In genomic region chr17:6536566-6537065, GRCh38 we compare ENCODE assay signal across 23 cellular contexts. TPM values are rescaled to one million over a fixed set of nuclear protein-coding genes. Genes with fewer than 3 reads are reported as not detected.
A peak's percentile ranks its signal among the peaks of the same experiment; 100 is the strongest.
DNase-seq lines count a peak whose midpoint lies in the region; FAIRE-seq and TF ChIP-seq lines count a peak whose summit lies in the region.
"Had no signal": no experiment of that assay in that cellular context is flagged by ENCODE, and none has a peak within 500 bp of the region (broad histone marks: within the 10 kb centered on the region; RNA-seq: fewer than 3 reads in every experiment).

No MANE protein-coding gene starts in this region.

- no peak overlapping the region for H3K4me2 ChIP-seq in H1 (ENCODE audit: insufficient read depth in 1 of 2, low read depth in 2 of 2, low read length in 2 of 2)
- H3K4me2 ChIP-seq: BLaER1 had no signal

- TF ChIP-seq RAD21 in H1 (IDR thresholded peaks at IDR 0.05 in 1 of 2, conservative IDR thresholded peaks at IDR 0.05 in 1 of 2; ENCODE audit: low read depth in 2 of 2, low read length in 2 of 2): no peak

- no peak overlapping the region for H2BK120ac ChIP-seq in H1 (replicated peaks; ENCODE audit: low read depth, low read length)

- H2BK15ac ChIP-seq in H1 (ENCODE audit: low read length): peak overlapping the region; percentile 81; the same call in 1 of the 2 replicates

- H3K4ac ChIP-seq in H1 (replicated peaks; ENCODE audit: insufficient read length, low read depth, low read length): no peak overlapping the region

- intact Hi-C loops in stomach (cut with DNase I; ENCODE audit: low total_unique reads): no loop called here

- no peaks in the 10 kb centered on the region for H3K23me2 ChIP-seq in H1 (ENCODE audit: low read depth, low read length)

- H3K4me3 Mint-ChIP-seq in nephron progenitor cell: no peak overlapping the region
- H3K4me3 Mint-ChIP-seq: CD4-positive, alpha-beta memory T cell; HFFc6 had no signal

- peak overlapping the region; percentile 4 for H3K27ac Mint-ChIP-seq in nephron progenitor cell
- H3K27ac Mint-ChIP-seq: HFFc6 had no signal

- no peak overlapping the region for H4K8ac ChIP-seq in H1 (ENCODE audit: extremely low read depth, insufficient read depth, low read length)

- no peak for DNase-seq in RWPE1 (ENCODE audit: low spot score)
- DNase-seq in H1 (ENCODE audit: low read depth in 1 of 2, low spot score in 2 of 2): no peak
- no peak for DNase-seq in nephron progenitor cell
- DNase-seq in stomach: peak; percentile 9
- no peak for DNase-seq in ureter (ENCODE audit: low spot score)
- no peak for DNase-seq in stimulated activated CD4-positive, alpha-beta T cell treated with anti-CD3 and anti-CD28 coated beads, Interleukin-2, amount 100 ng/mL, for 24 hours
- DNase-seq in HT-29 (ENCODE audit: low spot score): no peak
- DNase-seq: Caco-2; CD4-positive, alpha-beta memory T cell; DMS 273 treated with DMSO at 0.1 percent for 48 hours; DMS79 treated with DMSO at 0.1 percent for 48 hours; HFFc6; MV-4-11; NCI-H1105 treated with DMSO at 0.1 percent for 48 hours; NCI-H2081; NCI-H2171; NCI-H345; NCI-H524; NCI-H774; NK-92 treated with Interleukin-12 subunit alpha and Interleukin-12 subunit beta, amount 100 ng/mL, for 24 hours had no signal

- H3K36me3 Mint-ChIP-seq in nephron progenitor cell (ENCODE audit: low read depth): no peaks in the 10 kb centered on the region

- H3K4me3 ChIP-seq in H1 (ENCODE audit: extremely low read depth in 1 of 4, insufficient read depth in 2 of 4, low read depth in 3 of 4, low read length in 4 of 4) (no peak overlapping the region), stomach (no peak overlapping the region)
- H3K4me3 ChIP-seq: BLaER1 had no signal

- H3K79me2 ChIP-seq in H1 (ENCODE audit: control insufficient read depth in 1 of 2, insufficient read depth in 2 of 2, low read length in 2 of 2): no peaks in the 10 kb centered on the region

- TF ChIP-seq EP300 in H1 (IDR thresholded peaks at IDR 0.05; ENCODE audit: borderline replicate concordance in 1 of 2, low read depth in 2 of 2, low read length in 2 of 2) (no peak), stomach (IDR thresholded peaks at IDR 0.05) (no peak)

- H3K9me3 ChIP-seq in H1 (ENCODE audit: insufficient read depth in 2 of 2, low read depth in 1 of 2, low read length in 1 of 2) (peaks cover 0 to 8% of the 10 kb centered on the region in 2 experiments; a peak in 1 of 4 replicates), stomach (peaks cover 0 to 5% (median 0%) of the 10 kb centered on the region in 4 donors)
- H3K9me3 ChIP-seq: Caco-2 had no signal

- CTCF ChIA-PET in RWPE1 (lab: Yijun Ruan, JAX): no interaction called here
- CTCF ChIA-PET in H1 (lab: Charles Lee; ENCODE audit: partially characterized antibody): interaction anchor here (0.9 kb wide), 1 partner anchor 12 kb away, joined by 3 read pairs; no protein-coding TSS in a partner anchor

- H4K20me1 ChIP-seq in H1 (replicated peaks in 1 of 2; ENCODE audit: control insufficient read depth in 1 of 2, insufficient read depth in 2 of 2, low read length in 2 of 2): no peaks in the 10 kb centered on the region
- H4K20me1 ChIP-seq: BLaER1 had no signal

- no peak overlapping the region for H4K5ac ChIP-seq in H1 (ENCODE audit: insufficient read length, low read depth, low read length)

- 91% methylated on average over 10 of the region's 10 CpGs; no CpG with 5 or more reads in 1 of the 2 experiments for WGBS in H1 (ENCODE audit: extremely low coverage in 1 of 2, insufficient coverage in 1 of 2, insufficient read length in 1 of 2, insufficient replicate concordance in 2 of 2, low coverage in 1 of 2, low lambda C conversion rate in 2 of 2, missing lambda C conversion rate in 1 of 2), 2 experiments
- 87 to 98% (median 92%) methylated on average over 9 to 10 of the region's 10 CpGs for WGBS in stomach, 5 donors

- peak overlapping the region; percentile 18; the same call in 1 of the 2 replicates for H3K27ac ChIP-seq in RWPE1
- no peak overlapping the region for H3K27ac ChIP-seq in H1 (ENCODE audit: low read depth, low read length)
- peak overlapping the region in 1 of 5 donors; percentile 65 for H3K27ac ChIP-seq in stomach
- H3K27ac ChIP-seq: BLaER1, HL-60 had no signal

- H3K27me3 ChIP-seq in H1 (replicated peaks in 1 of 4; ENCODE audit: control insufficient read depth in 3 of 4, extremely low read depth in 1 of 4, insufficient read depth in 3 of 4, low read length in 3 of 4): no peaks in the 10 kb centered on the region
- H3K27me3 ChIP-seq in stomach: no peaks in the 10 kb centered on the region
- H3K27me3 ChIP-seq: BLaER1 had no signal

- no peak overlapping the region for H2BK20ac ChIP-seq in H1 (ENCODE audit: low read length)

- peaks cover 7% of the 10 kb centered on the region for H3K4me1 Mint-ChIP-seq in nephron progenitor cell
- H3K4me1 Mint-ChIP-seq: CD4-positive, alpha-beta memory T cell had no signal

- no peak overlapping the region for H3K56ac ChIP-seq in H1 (replicated peaks; ENCODE audit: insufficient read length, low read depth, low read length)

- peak overlapping the region; percentile 17; the same call in 1 of the 2 replicates for H2BK12ac ChIP-seq in H1 (ENCODE audit: low read depth, low read length)

- POLR2A ChIA-PET in RWPE1 (lab: Yijun Ruan, JAX; ENCODE audit: low non-redundant PET) (no interaction called here), H1 (lab: Charles Lee; ENCODE audit: partially characterized antibody) (no interaction called here)

- peaks cover 21% of the 10 kb centered on the region for H3K27me3 Mint-ChIP-seq in nephron progenitor cell (ENCODE audit: low read depth, poor library complexity)

- H3K14ac ChIP-seq in H1 (ENCODE audit: insufficient read length): no peak overlapping the region

- no peak overlapping the region for H3K18ac ChIP-seq in H1 (ENCODE audit: extremely low read depth, low read length)

- no peak overlapping the region for H4K91ac ChIP-seq in H1 (replicated peaks; ENCODE audit: insufficient read length, low read length)

- TF ChIP-seq POLR2A in H1 (IDR thresholded peaks at IDR 0.05; ENCODE audit: control extremely low read depth in 1 of 2, low read depth in 2 of 2, low read length in 2 of 2) (no peak), stomach (IDR thresholded peaks at IDR 0.05) (no peak)

- TF ChIP-seq CTCF in RWPE1 (conservative IDR thresholded peaks at IDR 0.05; ENCODE audit: low read depth): no peak
- TF ChIP-seq CTCF in H1 (IDR thresholded peaks at IDR 0.05; ENCODE audit: control extremely low read depth in 1 of 3, insufficient read depth in 1 of 3, low read depth in 1 of 3, low read length in 3 of 3): no peak
- TF ChIP-seq CTCF in nephron progenitor cell (IDR thresholded peaks at IDR 0.05): no peak
- TF ChIP-seq CTCF in stomach (IDR thresholded peaks at IDR 0.05): no peak

- no peaks in the 10 kb centered on the region for H3K79me1 ChIP-seq in H1 (ENCODE audit: low read depth, low read length)

- no peak overlapping the region for H2BK5ac ChIP-seq in H1 (ENCODE audit: low read depth, low read length)

- H3K4me1 ChIP-seq in H1 (replicated peaks in 1 of 4; ENCODE audit: control insufficient read depth in 3 of 4, insufficient read depth in 4 of 4, low read length in 3 of 4) (peaks cover 0 to 4% (median 0%) of the 10 kb centered on the region in 4 experiments; a peak in 1 of 7 replicates), stomach (no peaks in the 10 kb centered on the region)
- H3K4me1 ChIP-seq: BLaER1, Caco-2 had no signal

- H2AK5ac ChIP-seq in H1 (ENCODE audit: low read depth, low read length): no peak overlapping the region

- H3K9ac ChIP-seq in H1 (replicated peaks in 1 of 4; ENCODE audit: extremely low read depth in 1 of 4, low read depth in 3 of 4, low read length in 3 of 4): no peak overlapping the region
- H3K9ac ChIP-seq: BLaER1 had no signal

- H2AFZ ChIP-seq in H1 (ENCODE audit: low read length): no peak overlapping the region

- H3K36me3 ChIP-seq in H1 (ENCODE audit: control insufficient read depth in 2 of 4, insufficient read depth in 4 of 4, low read length in 3 of 4): no peaks in the 10 kb centered on the region
- H3K36me3 ChIP-seq in stomach: peaks cover 0 to 21% (median 7%) of the 10 kb centered on the region in 4 donors
- H3K36me3 ChIP-seq: BLaER1 had no signal

- peaks cover 15% of the 10 kb centered on the region for H3K9me3 Mint-ChIP-seq in nephron progenitor cell

- no peak for FAIRE-seq in H1 (lab: Jason Lieb, UNC)
- FAIRE-seq: H54 had no signal

- no peak overlapping the region for H3K23ac ChIP-seq in H1 (ENCODE audit: insufficient read length)

TF ChIP-seq in H1, 55 proteins besides CTCF, POLR2A, EP300 and RAD21:
- no peak for TF ChIP-seq KDM5A (IDR thresholded peaks at IDR 0.05; ENCODE audit: low read length)
- no peak for TF ChIP-seq SAP30 (IDR thresholded peaks at IDR 0.05; ENCODE audit: insufficient read depth, insufficient replicate concordance, low read length)

RNA-seq across cellular contexts. Expression of gene PITPNM3, which starts 19.7 kb away (rescaled TPM):
- 1.7 and 2.1 TPM in 2 replicates for total RNA-seq in H1 (2021; fragmentation: NEBNext Ultra II Directional; extraction: Animal tissue kit (Norgen Biotek cat#: 25700))
- polyA plus RNA-seq in H1 (2011; rRNA removed) (3.1 and 4.8 TPM in 2 replicates), stomach (1 to 10 TPM; 1.1 to 4.9 (median 2.4) TPM)
- 3.3 TPM for polyA plus RNA-seq in H1 (2011; cell fraction: cytosol; rRNA removed)
- polyA plus RNA-seq in H1 (2011; cell fraction: nucleus; rRNA removed): 7.3 TPM
- polyA plus RNA-seq in H1 (2012, experiment 1 of 2): 1.8 to 2.8 TPM (median 2.2 TPM) in 4 replicates
- 1.2 TPM for polyA plus RNA-seq in H1 (2012, experiment 2 of 2)
- polyA plus RNA-seq in H1 (2013, experiment 1 of 2): 1.1 TPM
- 0.98 TPM for polyA plus RNA-seq in H1 (2013, experiment 2 of 2)
- 3.1 and 3.5 TPM in 2 replicates for polyA minus RNA-seq in H1 (2011; rRNA and poly(A)+ RNA removed)
- polyA minus RNA-seq in H1 (2011; cell fraction: cytosol; rRNA and poly(A)+ RNA removed): 3.4 TPM
- 3.5 TPM for polyA minus RNA-seq in H1 (2011; cell fraction: nucleus; rRNA and poly(A)+ RNA removed)
- total RNA-seq in stomach (10 to 100 TPM in 3 of 5 donors, 1 to 10 TPM in 2; 4.3 to 19.3 (median 13.4) TPM), ureter (5.8 TPM)
- total RNA-seq in HT-29 (2014; rRNA removed; shearing (Covaris generic)): 3.6 and 4.0 TPM in 2 replicates
